32 cellular contexts compared by ENCODE assay signal in the genomic region with DNA sequence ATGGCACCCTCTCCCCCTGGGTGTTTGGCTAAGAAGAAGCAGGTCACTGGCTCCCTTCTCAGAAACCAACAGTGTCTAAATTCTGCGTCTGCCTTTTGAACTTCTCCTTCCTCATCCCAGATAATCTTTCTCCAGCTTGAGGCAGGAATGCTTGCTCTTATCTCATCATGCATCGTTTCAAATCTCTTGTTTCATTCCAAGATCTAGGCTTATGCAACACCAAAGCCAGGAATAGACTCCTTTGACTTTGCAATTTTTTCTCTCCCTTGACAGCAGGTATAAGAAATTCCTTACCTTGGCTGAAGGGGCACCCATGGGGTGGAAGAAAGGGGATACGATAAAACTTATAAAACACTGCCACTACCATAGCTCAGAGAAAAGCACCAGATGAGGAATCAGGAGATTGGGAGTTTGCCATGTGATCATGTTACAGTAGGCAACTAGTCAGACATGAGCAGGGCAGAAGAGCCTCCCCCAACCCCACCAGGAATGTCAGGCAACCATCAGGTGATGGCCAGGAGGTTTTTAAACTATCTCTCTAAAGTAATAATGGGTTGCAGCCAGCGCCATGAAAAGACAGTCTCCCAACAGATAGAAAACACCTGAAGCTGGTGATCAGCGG.
"Had no signal": no experiment of that assay in that cellular context is flagged by ENCODE, and none has a peak within 500 bp of the region (broad histone marks: within the 10 kb centered on the region; RNA-seq: fewer than 3 reads in every experiment).

No MANE protein-coding gene starts in this region.

- H3K36me3 Mint-ChIP-seq: activated naive CD8-positive, alpha-beta T cell; brain had no signal

- ATAC-seq: activated T-cell treated with anti-CD3 and anti-CD28 coated beads, Interleukin-2, amount 50 U/mL, for 4 hours; activated T-helper 17 cell treated with anti-CD3 and anti-CD28 coated beads, Interleukin-2, amount 50 U/mL, for 72 hours; esophagus mucosa; heart left ventricle had no signal

- H3K27me3 Mint-ChIP-seq: activated CD4-positive, alpha-beta T cell treated with anti-CD3 and anti-CD28 coated beads, Interleukin-2, amount 10 ng/mL, durations not matched to agents 7 days and 5 days; activated naive CD8-positive, alpha-beta T cell; dendritic cell treated with granulocyte-macrophage colony-stimulating factor and Interleukin-4, amounts not matched to agents 40 ng/mL and 50 ng/mL, for 4 days had no signal

- H3K36me3 ChIP-seq: adrenal gland, ascending aorta, breast epithelium, cardiac muscle cell, colonic mucosa, heart left ventricle had no signal

- FAIRE-seq: frontal cortex had no signal

- H3K4me3 Mint-ChIP-seq: activated CD4-positive, alpha-beta memory T cell treated with anti-CD3 and anti-CD28 coated beads, Interleukin-2, amount 10 ng/mL, durations not matched to agents 7 days and 5 days; activated CD4-positive, alpha-beta T cell treated with anti-CD3 and anti-CD28 coated beads, Interleukin-2, amount 10 ng/mL, durations not matched to agents 7 days and 5 days; activated naive CD8-positive, alpha-beta T cell; activated T-cell treated with anti-CD3 and anti-CD28 coated beads, Interleukin-2, amount 50 U/mL, for 4 hours; activated T-helper 17 cell treated with anti-CD3 and anti-CD28 coated beads, Interleukin-2, amount 50 U/mL, for 72 hours; brain; dendritic cell treated with granulocyte-macrophage colony-stimulating factor and Interleukin-4, amounts not matched to agents 40 ng/mL and 50 ng/mL, for 4 days; endodermal cell had no signal

- H3K27ac Mint-ChIP-seq: activated CD4-positive, alpha-beta memory T cell treated with anti-CD3 and anti-CD28 coated beads, Interleukin-2, amount 10 ng/mL, durations not matched to agents 7 days and 5 days; activated CD4-positive, alpha-beta T cell treated with anti-CD3 and anti-CD28 coated beads, Interleukin-2, amount 10 ng/mL, durations not matched to agents 7 days and 5 days; activated naive CD8-positive, alpha-beta T cell; activated T-helper 17 cell treated with anti-CD3 and anti-CD28 coated beads, Interleukin-2, amount 50 U/mL, for 72 hours; dendritic cell treated with granulocyte-macrophage colony-stimulating factor and Interleukin-4, amounts not matched to agents 40 ng/mL and 50 ng/mL, for 4 days; endodermal cell had no signal

- H3K27me3 ChIP-seq: adrenal gland, ascending aorta, breast epithelium, cardiac muscle cell, colonic mucosa, heart left ventricle had no signal

- H3K4me1 Mint-ChIP-seq: activated T-helper 17 cell treated with anti-CD3 and anti-CD28 coated beads, Interleukin-2, amount 50 U/mL, for 72 hours had no signal

- H3K9me3 ChIP-seq: adrenal gland, ascending aorta, breast epithelium, colonic mucosa, heart left ventricle had no signal

- DNase-seq: activated CD4-positive, alpha-beta memory T cell treated with anti-CD3 and anti-CD28 coated beads, Interleukin-2, amount 10 ng/mL, durations not matched to agents 7 days and 5 days; activated CD4-positive, alpha-beta T cell treated with anti-CD3 and anti-CD28 coated beads for 1 hour; activated CD4-positive, alpha-beta T cell treated with anti-CD3 and anti-CD28 coated beads for 4 hours; activated CD4-positive, alpha-beta T cell treated with anti-CD3 and anti-CD28 coated beads, Interleukin-2, amount 10 ng/mL, durations not matched to agents 7 days and 5 days; activated CD4-positive, alpha-beta T cell treated with anti-CD3 and anti-CD28 coated beads, Interleukin-2, amount 50 U/mL, for 4 hours; activated CD8-positive, alpha-beta memory T cell treated with anti-CD3 and anti-CD28 coated beads, Interleukin-2, amount 50 U/mL, for 48 hours; activated effector memory CD4-positive, alpha-beta T cell treated with Interleukin-2 at 50 U/mL for 16 hours; activated gamma-delta T cell treated with Interleukin-2 at 50 U/mL for 16 hours; activated naive CD4-positive, alpha-beta T cell treated with anti-CD3 and anti-CD28 coated beads, Interleukin-2, amount 50 U/mL, for 16 hours; activated naive CD4-positive, alpha-beta T cell treated with Interleukin-2 at 50 U/mL for 16 hours; activated T-cell treated with anti-CD3 and anti-CD28 coated beads for 4 hours; activated T-cell treated with anti-CD3 and anti-CD28 coated beads, Interleukin-2, amount 50 U/mL, for 4 hours; adrenal gland; central memory CD4-positive, alpha-beta T cell; cerebellar nuclear complex; colonic mucosa; dorsolateral prefrontal cortex; effector memory CD4-positive, alpha-beta T cell; endodermal cell; foreskin fibroblast; glutamatergic neuron; heart left ventricle; T-helper 2 cell had no signal

- H3K4me1 ChIP-seq: adrenal gland, ascending aorta, breast epithelium, colonic mucosa had no signal

- H3K4me3 ChIP-seq: adrenal gland, ascending aorta, breast epithelium, cardiac muscle cell, colonic mucosa, dorsolateral prefrontal cortex, heart left ventricle had no signal

- H3K9me3 Mint-ChIP-seq: activated T-cell treated with anti-CD3 and anti-CD28 coated beads, Interleukin-2, amount 50 U/mL, for 4 hours had no signal

- H3K27ac ChIP-seq: adrenal gland, ascending aorta, breast epithelium, cardiac muscle cell, colonic mucosa, dorsolateral prefrontal cortex had no signal
